In the genomic region with DNA sequence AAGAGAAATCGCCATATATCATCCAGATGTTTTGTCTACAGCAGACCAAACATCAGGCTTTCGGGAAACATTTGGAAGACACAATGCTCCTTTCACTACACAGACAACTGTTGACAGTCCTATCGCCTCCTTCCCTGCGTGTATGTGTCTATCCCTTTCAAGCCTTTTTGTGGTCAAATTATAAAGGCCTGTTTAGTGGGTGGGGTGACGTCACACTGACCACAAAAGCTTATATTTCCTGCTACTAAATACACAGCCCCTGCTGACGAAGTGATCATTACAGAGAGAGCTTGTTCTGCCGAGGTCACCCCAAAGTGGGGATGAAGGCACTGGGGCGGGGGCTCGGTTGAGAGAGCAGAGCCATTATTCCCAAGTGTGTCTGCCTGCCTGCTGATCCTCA, we compare ENCODE assay signal across 8 cellular contexts.
DNase-seq lines count a peak whose midpoint lies in the region; ATAC-seq, FAIRE-seq and TF ChIP-seq lines count a peak whose summit lies in the region.

No MANE protein-coding gene starts in this region.

- H3K36me3 ChIP-seq in heart right ventricle = no peaks in the 10 kb centered on the region
- no peaks in the 10 kb centered on the region for H3K36me3 ChIP-seq in small intestine (ENCODE audit: control insufficient read depth in 2 of 2, insufficient read depth in 2 of 2, low read length in 2 of 2)

- H3K4me1 ChIP-seq in heart right ventricle = peaks cover 0 to 32% (median 9%) of the 10 kb centered on the region in 9 donors
- peaks cover 0 to 5% of the 10 kb centered on the region in 2 donors for H3K4me1 ChIP-seq in small intestine (ENCODE audit: control insufficient read depth in 2 of 2, insufficient read depth in 1 of 2, low read depth in 1 of 2, low read length in 1 of 2)

- no peak overlapping the region for H3K4me3 ChIP-seq in heart right ventricle
- no peak overlapping the region for H3K4me3 ChIP-seq in epithelial cell of esophagus (ENCODE audit: low read length)
- H3K4me3 ChIP-seq in small intestine (ENCODE audit: low read depth in 1 of 2, low read length in 2 of 2) = no peak overlapping the region

- H3K27me3 ChIP-seq in heart right ventricle = peaks cover 0 to 80% (median 0%) of the 10 kb centered on the region in 7 donors
- no peaks in the 10 kb centered on the region for H3K27me3 ChIP-seq in small intestine (ENCODE audit: control insufficient read depth in 2 of 2, insufficient read depth in 2 of 2, low read length in 2 of 2)

- intact Hi-C loops in heart right ventricle (cut with DNase I) = loop anchor here in 8 of 10 donors (5.0 to 10.0 kb wide), 6 partner anchors 168 to 552 kb away; a partner anchor contains a TSS
- intact Hi-C loops in cardiac septum (cut with DNase I) = loop anchor here (5.0 to 10.0 kb wide), 2 partner anchors 90 to 388 kb away; no protein-coding TSS in a partner anchor

- no peak overlapping the region for H3K27ac ChIP-seq in heart right ventricle
- H3K27ac ChIP-seq in small intestine (ENCODE audit: low read depth in 1 of 2, low read length in 1 of 2) = peak overlapping the region in 1 of 2 donors; percentile 54

- 78 to 83% methylated on average over 9 of the region's 9 CpGs for WGBS in heart right ventricle, 2 donors
- 56 to 72% (median 60%) methylated on average over 9 of the region's 9 CpGs for WGBS in small intestine, 3 donors

- ATAC-seq in heart right ventricle (peak in 6 of 8 donors; percentile 19 to 55 (median 40)), HG02588 (IDR thresholded peaks at IDR 0.05; ENCODE audit: unreplicated experiment) (no peak), HG02678 (IDR thresholded peaks at IDR 0.05; ENCODE audit: unreplicated experiment) (no peak), HG02642 (IDR thresholded peaks at IDR 0.05; ENCODE audit: poor library complexity, unreplicated experiment) (no peak)

- no peak for TF ChIP-seq CTCF in heart right ventricle (IDR thresholded peaks at IDR 0.05)
- no peak for TF ChIP-seq CTCF in epithelial cell of esophagus (IDR thresholded peaks at IDR 0.05; ENCODE audit: insufficient read depth, low read depth, low read length, missing control alignments)

- H3K9me3 ChIP-seq in heart right ventricle (no peaks in the 10 kb centered on the region), small intestine (ENCODE audit: control insufficient read depth, low read depth) (no peaks in the 10 kb centered on the region)

- DNase-seq in heart right ventricle = peak in 1 of 2 donors; percentile 28
- DNase-seq in cardiac septum (ENCODE audit: low spot score) = no peak
- peak; percentile 82 to 88 for DNase-seq in SHP77 (lab: John Stamatoyannopoulos, UW)
- DNase-seq in epithelial cell of esophagus (ENCODE audit: low read depth) = peak; percentile 44
- DNase-seq in small intestine = peak; percentile 1

- no peak for FAIRE-seq in small intestine (lab: Jason Lieb, UNC)

Comparison
In these comparisons a context has a peak if more than half of its experiments do, and no peak if none do; other contexts are left out.
1. ATAC-seq: peak in heart right ventricle (6 of 8); none in HG02588 (single experiment), HG02678 (single experiment) and HG02642 (single experiment).